ENCODE assay signal across 13 cellular contexts in genomic region chr4:26131711-26132110, GRCh38.
DNase-seq lines count a peak whose midpoint lies in the region; ATAC-seq, FAIRE-seq and TF ChIP-seq lines count a peak whose summit lies in the region.
"Had no signal": no experiment of that assay in that cellular context is flagged by ENCODE, and none has a peak within 500 bp of the region (broad histone marks: within the 10 kb centered on the region; RNA-seq: fewer than 3 reads in every experiment).

No MANE protein-coding gene starts in this region.

- ATAC-seq in CD8-positive, alpha-beta T cell, result peak; percentile 80
- ATAC-seq in GM19351 (IDR thresholded peaks at IDR 0.05; ENCODE audit: unreplicated experiment) (peak; percentile 46), HG03066 (IDR thresholded peaks at IDR 0.05; ENCODE audit: low read depth, unreplicated experiment) (peak; percentile 59), GM18861 (IDR thresholded peaks at IDR 0.05; ENCODE audit: unreplicated experiment) (no peak)
- ATAC-seq: left colon had no signal

- no peaks in the 10 kb centered on the region for H3K36me3 ChIP-seq in CD8-positive, alpha-beta T cell (ENCODE audit: insufficient read depth, low read length)
- H3K36me3 ChIP-seq: SJSA1, tibial nerve had no signal

- no peaks in the 10 kb centered on the region for H3K9me3 ChIP-seq in CD8-positive, alpha-beta T cell (ENCODE audit: low read length)
- H3K9me3 ChIP-seq: SJSA1, tibial nerve had no signal

- POLR2A ChIA-PET in CD8-positive, alpha-beta T cell (lab: Charles Lee), result no interaction called here

- peak; percentile 3 to 65 (median 31) for DNase-seq in CD8-positive, alpha-beta T cell
- DNase-seq in activated T-helper 1 cell treated with anti-CD3 and anti-CD28 coated beads, Interleukin-12 subunit alpha, Interleukin-12 subunit beta, Interleukin-2, Interleukin-4 antibody, amounts not matched to agents 30 ng/mL and 10 ng/mL and 1 ng/mL, durations not matched to agents 14 hours and 24 hours and 36 hours (ENCODE audit: low spot score), result peak; percentile 8
- DNase-seq in COR-L47 (lab: John Stamatoyannopoulos, UW) (no peak), GM12891 (ENCODE audit: insufficient read length, low spot score) (no peak), NCI-H82 (lab: John Stamatoyannopoulos, UW) (no peak)
- DNase-seq: erythroblast, left colon had no signal

- H3K36me3 Mint-ChIP-seq in CD8-positive, alpha-beta T cell, result no peaks in the 10 kb centered on the region
- peaks cover 41% of the 10 kb centered on the region for H3K36me3 Mint-ChIP-seq in activated T-helper 1 cell treated with anti-CD3 and anti-CD28 coated beads, Interleukin-12 subunit alpha, Interleukin-12 subunit beta, Interleukin-2, Interleukin-4 antibody, amounts not matched to agents 30 ng/mL and 10 ng/mL and 1 ng/mL, durations not matched to agents 14 hours and 24 hours and 36 hours (ENCODE audit: low read depth)

- intact Hi-C loops in CD8-positive, alpha-beta T cell (cut with DNase I, micrococcal nuclease), result no loop called here
- intact Hi-C loops in activated T-helper 1 cell treated with anti-CD3 and anti-CD28 coated beads, Interleukin-12 subunit alpha, Interleukin-12 subunit beta, Interleukin-2, Interleukin-4 antibody, amounts not matched to agents 30 ng/mL and 10 ng/mL and 1 ng/mL, durations not matched to agents 14 hours and 24 hours and 36 hours (cut with micrococcal nuclease), result loop anchor here (1.0 kb wide), 1 partner anchor 48 kb away; no protein-coding TSS in a partner anchor

- peak overlapping the region; percentile 61 for H3K27ac Mint-ChIP-seq in CD8-positive, alpha-beta T cell
- H3K27ac Mint-ChIP-seq in activated T-helper 1 cell treated with anti-CD3 and anti-CD28 coated beads, Interleukin-12 subunit alpha, Interleukin-12 subunit beta, Interleukin-2, Interleukin-4 antibody, amounts not matched to agents 30 ng/mL and 10 ng/mL and 1 ng/mL, durations not matched to agents 14 hours and 24 hours and 36 hours, result peak overlapping the region; percentile 88
- H3K27ac Mint-ChIP-seq: B cell had no signal

- CTCF ChIA-PET in CD8-positive, alpha-beta T cell (lab: Charles Lee), result no interaction called here

- peaks cover 12% of the 10 kb centered on the region for H3K9me3 Mint-ChIP-seq in CD8-positive, alpha-beta T cell
- peaks cover 72% of the 10 kb centered on the region for H3K9me3 Mint-ChIP-seq in activated T-helper 1 cell treated with anti-CD3 and anti-CD28 coated beads, Interleukin-12 subunit alpha, Interleukin-12 subunit beta, Interleukin-2, Interleukin-4 antibody, amounts not matched to agents 30 ng/mL and 10 ng/mL and 1 ng/mL, durations not matched to agents 14 hours and 24 hours and 36 hours

- no peak overlapping the region for H3K27ac ChIP-seq in CD8-positive, alpha-beta T cell (ENCODE audit: low read depth, low read length)
- H3K27ac ChIP-seq: SJSA1, tibial nerve had no signal

- TF ChIP-seq POLR2A in GM12891 (IDR thresholded peaks at IDR 0.05; ENCODE audit: low read depth, low read length), result no peak

- FAIRE-seq in GM12891 (lab: Jason Lieb, UNC), result no peak

- H3K4me1 Mint-ChIP-seq in CD8-positive, alpha-beta T cell (ENCODE audit: low read depth), result peaks cover 28% of the 10 kb centered on the region
- H3K4me1 Mint-ChIP-seq in activated T-helper 1 cell treated with anti-CD3 and anti-CD28 coated beads, Interleukin-12 subunit alpha, Interleukin-12 subunit beta, Interleukin-2, Interleukin-4 antibody, amounts not matched to agents 30 ng/mL and 10 ng/mL and 1 ng/mL, durations not matched to agents 14 hours and 24 hours and 36 hours (ENCODE audit: low read depth), result peaks cover 76% of the 10 kb centered on the region

- H3K4me1 ChIP-seq in CD8-positive, alpha-beta T cell (ENCODE audit: insufficient read depth, low read length), result peaks cover 14% of the 10 kb centered on the region
- H3K4me1 ChIP-seq: SJSA1, tibial nerve had no signal

- peaks cover 2% of the 10 kb centered on the region for H3K27me3 Mint-ChIP-seq in CD8-positive, alpha-beta T cell (ENCODE audit: low read depth)
- H3K27me3 Mint-ChIP-seq in activated T-helper 1 cell treated with anti-CD3 and anti-CD28 coated beads, Interleukin-12 subunit alpha, Interleukin-12 subunit beta, Interleukin-2, Interleukin-4 antibody, amounts not matched to agents 30 ng/mL and 10 ng/mL and 1 ng/mL, durations not matched to agents 14 hours and 24 hours and 36 hours (ENCODE audit: insufficient read depth), result no peaks in the 10 kb centered on the region
- H3K27me3 Mint-ChIP-seq: B cell had no signal

- H3K27me3 ChIP-seq in CD8-positive, alpha-beta T cell (ENCODE audit: insufficient read depth, low read length), result no peaks in the 10 kb centered on the region
- H3K27me3 ChIP-seq: SJSA1, tibial nerve had no signal

- H3K4me3 ChIP-seq in CD8-positive, alpha-beta T cell (ENCODE audit: low read depth, low read length), result no peak overlapping the region
- H3K4me3 ChIP-seq: SJSA1, tibial nerve had no signal

- TF ChIP-seq CTCF in CD8-positive, alpha-beta T cell (IDR thresholded peaks at IDR 0.05), result no peak

- no peak overlapping the region for H3K4me3 Mint-ChIP-seq in CD8-positive, alpha-beta T cell
- no peak overlapping the region for H3K4me3 Mint-ChIP-seq in activated T-helper 1 cell treated with anti-CD3 and anti-CD28 coated beads, Interleukin-12 subunit alpha, Interleukin-12 subunit beta, Interleukin-2, Interleukin-4 antibody, amounts not matched to agents 30 ng/mL and 10 ng/mL and 1 ng/mL, durations not matched to agents 14 hours and 24 hours and 36 hours
- H3K4me3 Mint-ChIP-seq: B cell had no signal

TF ChIP-seq in GM12891, 5 proteins besides CTCF, POLR2A, EP300 and RAD21:
- TF ChIP-seq TAF1 (IDR thresholded peaks at IDR 0.05; ENCODE audit: low read depth, low read length) (no peak), POLR2AphosphoS5 (IDR thresholded peaks at IDR 0.05; ENCODE audit: low read depth, low read length) (no peak), SPI1 (IDR thresholded peaks at IDR 0.05; ENCODE audit: low read depth, low read length) (no peak), PAX5 (IDR thresholded peaks at IDR 0.05; ENCODE audit: insufficient read depth, low read length, severe bottlenecking) (no peak)

Comparison
In these comparisons a context has a peak if more than half of its experiments do, and no peak if none do; other contexts are left out.
1. DNase-seq: peak in CD8-positive, alpha-beta T cell (7 of 7) and activated T-helper 1 cell treated with anti-CD3 and anti-CD28 coated beads, Interleukin-12 subunit alpha, Interleukin-12 subunit beta, Interleukin-2, Interleukin-4 antibody, amounts not matched to agents 30 ng/mL and 10 ng/mL and 1 ng/mL, durations not matched to agents 14 hours and 24 hours and 36 hours (single experiment); none in COR-L47 (single experiment), GM12891 (single experiment) and NCI-H82 (single experiment).